In the genomic region with DNA sequence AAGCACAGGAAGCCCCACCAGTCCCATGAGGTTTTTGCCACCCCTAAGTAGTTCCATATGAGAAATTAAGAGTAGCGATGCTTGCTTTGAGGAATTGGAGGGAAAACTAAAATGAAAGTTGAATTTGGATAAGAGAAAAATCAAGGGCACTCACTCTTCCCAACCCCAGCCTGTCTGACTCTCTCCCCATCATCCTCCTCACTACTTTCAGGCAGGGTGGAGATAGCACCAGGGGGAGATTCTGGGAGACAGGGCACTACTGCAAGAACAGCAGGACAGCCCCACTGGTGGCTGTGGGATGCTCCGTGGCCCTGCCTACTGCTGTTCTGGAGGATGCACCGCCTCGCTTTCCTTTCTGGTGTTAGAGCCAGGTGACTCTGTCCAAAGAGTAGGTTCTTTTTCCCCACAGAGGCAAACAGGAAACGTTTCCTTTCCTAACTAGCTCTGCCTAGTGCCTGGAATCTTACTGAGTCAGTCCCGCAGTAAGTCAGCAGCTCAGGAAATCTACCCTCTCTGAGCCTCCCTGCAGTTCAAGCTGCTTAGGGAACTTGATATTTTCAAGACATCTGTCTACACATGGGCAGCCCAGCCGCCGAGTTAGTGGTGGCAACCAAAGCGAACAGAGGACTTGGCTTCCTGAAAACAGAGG, we compare ENCODE assay signal across 11 cellular contexts. TPM values are rescaled to one million over a fixed set of nuclear protein-coding genes. Genes with fewer than 3 reads are reported as not detected.
DNase-seq lines count a peak whose midpoint lies in the region; ATAC-seq and TF ChIP-seq lines count a peak whose summit lies in the region.
"Had no signal": no experiment of that assay in that cellular context is flagged by ENCODE, and none has a peak within 500 bp of the region (broad histone marks: within the 10 kb centered on the region; RNA-seq: fewer than 3 reads in every experiment).

No MANE protein-coding gene starts in this region.

- H3K9me3 Mint-ChIP-seq in CD4-positive, CD25-positive, alpha-beta regulatory T cell: no peaks in the 10 kb centered on the region

- H3K27me3 Mint-ChIP-seq in CD4-positive, CD25-positive, alpha-beta regulatory T cell: no peaks in the 10 kb centered on the region

- H3K27ac Mint-ChIP-seq in CD4-positive, CD25-positive, alpha-beta regulatory T cell: peak overlapping the region; percentile 57 to 84 (median 66)

- H3K4me3 Mint-ChIP-seq in CD4-positive, CD25-positive, alpha-beta regulatory T cell: peak overlapping the region; percentile 29 to 82 (median 71)

- peak overlapping the region; percentile 61 for H3K4me3 ChIP-seq in CD4-positive, CD25-positive, alpha-beta regulatory T cell (ENCODE audit: low read depth, low read length)
- H3K4me3 ChIP-seq in choroid plexus epithelial cell (ENCODE audit: low read depth, low read length): no peak overlapping the region
- H3K4me3 ChIP-seq in muscle layer of duodenum (ENCODE audit: low read depth in 1 of 2, low read length in 2 of 2): no peak overlapping the region

- H3K27me3 ChIP-seq in CD4-positive, CD25-positive, alpha-beta regulatory T cell (ENCODE audit: control insufficient read depth, insufficient read depth, low read length): no peaks in the 10 kb centered on the region
- no peaks in the 10 kb centered on the region for H3K27me3 ChIP-seq in muscle layer of duodenum (ENCODE audit: low read depth, low read length)
- H3K27me3 ChIP-seq: foreskin keratinocyte had no signal

- no peaks in the 10 kb centered on the region for H3K36me3 ChIP-seq in CD4-positive, CD25-positive, alpha-beta regulatory T cell (ENCODE audit: control insufficient read depth, insufficient read depth, low read length)
- no peaks in the 10 kb centered on the region for H3K36me3 ChIP-seq in muscle layer of duodenum (ENCODE audit: control insufficient read depth in 1 of 2, insufficient read depth in 2 of 2, low read length in 2 of 2)

- no peak overlapping the region for H3K27ac ChIP-seq in CD4-positive, CD25-positive, alpha-beta regulatory T cell (ENCODE audit: insufficient read depth, low read length, poor library complexity, severe bottlenecking)
- peak overlapping the region; percentile 12 for H3K27ac ChIP-seq in muscle layer of duodenum (ENCODE audit: low read length)
- H3K27ac ChIP-seq: foreskin keratinocyte had no signal

- H3K36me3 Mint-ChIP-seq in CD4-positive, CD25-positive, alpha-beta regulatory T cell: peaks cover 3% of the 10 kb centered on the region

- peaks cover 27% of the 10 kb centered on the region for H3K4me1 ChIP-seq in CD4-positive, CD25-positive, alpha-beta regulatory T cell (ENCODE audit: control insufficient read depth, insufficient read depth, low read length, poor library complexity, severe bottlenecking)
- H3K4me1 ChIP-seq in muscle layer of duodenum (ENCODE audit: control insufficient read depth in 1 of 2, insufficient read depth in 2 of 2, low read length in 2 of 2): no peaks in the 10 kb centered on the region

- no peak for DNase-seq in CD4-positive, CD25-positive, alpha-beta regulatory T cell
- DNase-seq in LHCN-M2 (ENCODE audit: low read depth): peak; percentile 57
- peak; percentile 61 for DNase-seq in choroid plexus epithelial cell (ENCODE audit: low read depth)
- DNase-seq in stimulated activated CD4-positive, alpha-beta T cell treated with anti-CD3 and anti-CD28 coated beads, Interleukin-4, amount 100 ng/mL, for 24 hours: no peak
- no peak for DNase-seq in NCI-H146 treated with DMSO at 0.1 percent for 48 hours (lab: John Stamatoyannopoulos, UW; ENCODE audit: unreplicated experiment)
- no peak for DNase-seq in SKM-1 (lab: John Stamatoyannopoulos, UW; ENCODE audit: unreplicated experiment)
- DNase-seq: activated CD4-positive, alpha-beta T cell treated with anti-CD3 and anti-CD28 coated beads, Interleukin-2, amount 50 U/mL, for 1 hour; NCI-H2107 had no signal

- no peaks in the 10 kb centered on the region for H3K9me3 ChIP-seq in CD4-positive, CD25-positive, alpha-beta regulatory T cell (ENCODE audit: control insufficient read depth in 2 of 2, low read length in 2 of 2)
- H3K9me3 ChIP-seq in muscle layer of duodenum (ENCODE audit: control insufficient read depth in 1 of 2, low read length in 2 of 2): no peaks in the 10 kb centered on the region

- TF ChIP-seq CTCF in choroid plexus epithelial cell (conservative IDR thresholded peaks at IDR 0.05; ENCODE audit: low read depth, low read length): no peak

- peak in 1 of 2 donors; percentile 51 for ATAC-seq in CD4-positive, CD25-positive, alpha-beta regulatory T cell (ENCODE audit: low read depth in 2 of 2)
- no peak for ATAC-seq in GM21723 (IDR thresholded peaks at IDR 0.05; ENCODE audit: unreplicated experiment)
- ATAC-seq: foreskin keratinocyte had no signal

- H3K4me1 Mint-ChIP-seq in CD4-positive, CD25-positive, alpha-beta regulatory T cell: peaks cover 20 to 45% (median 31%) of the 10 kb centered on the region in 4 donors

RNA-seq across cellular contexts. Expression of a gene that starts 11.2 kb away (rescaled TPM):
- total RNA-seq in CD4-positive, CD25-positive, alpha-beta regulatory T cell: 1,662 TPM
- 1,000 to 10,000 TPM; 2,373 to 2,677 (median 2,539) TPM for polyA plus RNA-seq in CD4-positive, CD25-positive, alpha-beta regulatory T cell
- total RNA-seq in LHCN-M2 (2014; rRNA removed): 133 and 149 TPM in 2 replicates
- 129 TPM for polyA plus RNA-seq in LHCN-M2 (2012)

RNA-seq across cellular contexts. Expression of a gene that starts 55.7 kb away (rescaled TPM):
- 189 TPM for total RNA-seq in CD4-positive, CD25-positive, alpha-beta regulatory T cell
- 10 to 100 TPM; 36.6 to 41.7 (median 37.6) TPM for polyA plus RNA-seq in CD4-positive, CD25-positive, alpha-beta regulatory T cell
- 51.1 TPM in 2 replicates for total RNA-seq in LHCN-M2 (2014; rRNA removed)
- polyA plus RNA-seq in LHCN-M2 (2012): 58.1 TPM

RNA-seq across cellular contexts. Expression of a gene that starts 56.5 kb away (rescaled TPM):
- 12.0 TPM for total RNA-seq in CD4-positive, CD25-positive, alpha-beta regulatory T cell
- polyA plus RNA-seq in CD4-positive, CD25-positive, alpha-beta regulatory T cell: 10 to 100 TPM in 1 of 4 donors, 1 to 10 TPM in 3; 4.9 to 10.1 (median 7.7) TPM
- 9.6 and 13.7 TPM in 2 replicates for total RNA-seq in LHCN-M2 (2014; rRNA removed)
- polyA plus RNA-seq in LHCN-M2 (2012): 9.1 TPM

Comparison
In these comparisons a context has a peak if more than half of its experiments do, and no peak if none do; other contexts are left out.
1. DNase-seq: peak in LHCN-M2 (single experiment) and choroid plexus epithelial cell (single experiment); none in CD4-positive, CD25-positive, alpha-beta regulatory T cell (0 of 3), stimulated activated CD4-positive, alpha-beta T cell treated with anti-CD3 and anti-CD28 coated beads, Interleukin-4, amount 100 ng/mL, for 24 hours (single experiment), NCI-H146 treated with DMSO at 0.1 percent for 48 hours (single experiment) and SKM-1 (single experiment).
2. RNA of a gene that starts 11.2 kb away (total RNA-seq): 1,662 TPM in CD4-positive, CD25-positive, alpha-beta regulatory T cell (single experiment); 133 to 149 TPM in LHCN-M2; every median in the first group is over 10 times any median in the second.